ENCODE assay signal across 10 cellular contexts in the genomic region with DNA sequence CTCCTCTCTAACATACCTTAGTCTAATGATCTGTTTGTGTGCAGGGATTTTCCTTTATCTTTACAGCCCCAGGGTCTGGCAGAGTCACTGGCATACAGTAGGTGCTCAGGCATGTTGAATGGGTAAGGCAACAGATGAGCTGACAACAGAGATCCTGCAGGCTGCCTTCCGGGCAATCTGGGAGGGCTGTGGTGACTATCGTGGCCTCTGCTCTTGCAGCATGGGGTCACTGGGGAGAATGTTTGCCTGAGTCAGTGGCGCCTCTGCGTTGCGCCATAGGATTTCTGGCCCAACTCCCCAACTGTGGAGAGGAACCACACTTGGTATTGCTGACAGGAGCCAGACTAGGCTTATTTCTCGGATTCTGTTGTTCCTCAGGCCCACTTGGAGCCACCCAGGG.
DNase-seq lines count a peak whose midpoint lies in the region; ATAC-seq lines count a peak whose summit lies in the region.
"Had no signal": no experiment of that assay in that cellular context is flagged by ENCODE, and none has a peak within 500 bp of the region (broad histone marks: within the 10 kb centered on the region; RNA-seq: fewer than 3 reads in every experiment).

No MANE protein-coding gene starts in this region.

- no peaks in the 10 kb centered on the region for H3K27me3 Mint-ChIP-seq in activated CD4-positive, alpha-beta T cell treated with anti-CD3 and anti-CD28 coated beads, Interleukin-2, amount 10 ng/mL, durations not matched to agents 7 days and 5 days

- no peaks in the 10 kb centered on the region for H3K36me3 Mint-ChIP-seq in activated CD4-positive, alpha-beta T cell treated with anti-CD3 and anti-CD28 coated beads, Interleukin-2, amount 10 ng/mL, durations not matched to agents 7 days and 5 days (ENCODE audit: low read depth)

- no peak overlapping the region for H3K27ac Mint-ChIP-seq in activated CD4-positive, alpha-beta T cell treated with anti-CD3 and anti-CD28 coated beads, Interleukin-2, amount 10 ng/mL, durations not matched to agents 7 days and 5 days
- H3K27ac Mint-ChIP-seq: activated CD4-positive, alpha-beta T cell treated with anti-CD3 and anti-CD28 coated beads, Interleukin-2, amount 10 ng/mL, durations not matched to agents 24 days and 14 days had no signal

- H3K9me3 Mint-ChIP-seq in activated CD4-positive, alpha-beta T cell treated with anti-CD3 and anti-CD28 coated beads, Interleukin-2, amount 10 ng/mL, durations not matched to agents 7 days and 5 days, result no peaks in the 10 kb centered on the region
- H3K9me3 Mint-ChIP-seq: activated CD4-positive, alpha-beta T cell treated with anti-CD3 and anti-CD28 coated beads, Interleukin-2, amount 10 ng/mL, durations not matched to agents 24 days and 14 days had no signal

- H3K4me3 Mint-ChIP-seq in activated CD4-positive, alpha-beta T cell treated with anti-CD3 and anti-CD28 coated beads, Interleukin-2, amount 10 ng/mL, durations not matched to agents 7 days and 5 days, result no peak overlapping the region
- H3K4me3 Mint-ChIP-seq: activated CD4-positive, alpha-beta T cell treated with anti-CD3 and anti-CD28 coated beads, Interleukin-2, amount 10 ng/mL, durations not matched to agents 24 days and 14 days had no signal

- POLR2A ChIA-PET in activated CD4-positive, alpha-beta T cell treated with anti-CD3 and anti-CD28 coated beads, Interleukin-2, amount 10 ng/mL, durations not matched to agents 7 days and 5 days (lab: Charles Lee), result no interaction called here

- ATAC-seq in Right ventricle myocardium superior (ENCODE audit: poor library complexity) (no peak), GM19324 (IDR thresholded peaks at IDR 0.05; ENCODE audit: low FRiP score, unreplicated experiment) (no peak)

- DNase-seq in GF-D8 (lab: John Stamatoyannopoulos, UW) (peak; percentile 39), SKM-1 treated with dmso at 0.1 percent for 144 hours (lab: John Stamatoyannopoulos, UW; ENCODE audit: unreplicated experiment) (peak; percentile 98), Right ventricle myocardium superior (peak; percentile 80), renal cortical epithelial cell (ENCODE audit: low read depth) (peak; percentile 49), glomerular visceral epithelial cell (ENCODE audit: extremely low spot score) (no peak), COLO829 (ENCODE audit: low spot score) (no peak)
- no peak for DNase-seq in activated CD4-positive, alpha-beta T cell treated with anti-CD3 and anti-CD28 coated beads, Interleukin-2, amount 10 ng/mL, durations not matched to agents 7 days and 5 days
- DNase-seq: DND-41 had no signal

- H3K4me1 Mint-ChIP-seq in activated CD4-positive, alpha-beta T cell treated with anti-CD3 and anti-CD28 coated beads, Interleukin-2, amount 10 ng/mL, durations not matched to agents 7 days and 5 days, result peaks cover 6% of the 10 kb centered on the region

- CTCF ChIA-PET in activated CD4-positive, alpha-beta T cell treated with anti-CD3 and anti-CD28 coated beads, Interleukin-2, amount 10 ng/mL, durations not matched to agents 7 days and 5 days (lab: Charles Lee), result no interaction called here

- intact Hi-C loops in Right ventricle myocardium superior (cut with DNase I), result loop anchor here (2.0 to 5.0 kb wide), 2 partner anchors 37 to 192 kb away; partner anchors contain the start of gene SMG7

Comparison
In these comparisons a context has a peak if more than half of its experiments do, and no peak if none do; other contexts are left out.
1. DNase-seq: peak in GF-D8 (single experiment), SKM-1 treated with dmso at 0.1 percent for 144 hours (single experiment), Right ventricle myocardium superior (single experiment) and renal cortical epithelial cell (single experiment); none in glomerular visceral epithelial cell (single experiment), activated CD4-positive, alpha-beta T cell treated with anti-CD3 and anti-CD28 coated beads, Interleukin-2, amount 10 ng/mL, durations not matched to agents 7 days and 5 days (single experiment) and COLO829 (single experiment).